1 cellular context compared by ENCODE assay signal in the genomic region with DNA sequence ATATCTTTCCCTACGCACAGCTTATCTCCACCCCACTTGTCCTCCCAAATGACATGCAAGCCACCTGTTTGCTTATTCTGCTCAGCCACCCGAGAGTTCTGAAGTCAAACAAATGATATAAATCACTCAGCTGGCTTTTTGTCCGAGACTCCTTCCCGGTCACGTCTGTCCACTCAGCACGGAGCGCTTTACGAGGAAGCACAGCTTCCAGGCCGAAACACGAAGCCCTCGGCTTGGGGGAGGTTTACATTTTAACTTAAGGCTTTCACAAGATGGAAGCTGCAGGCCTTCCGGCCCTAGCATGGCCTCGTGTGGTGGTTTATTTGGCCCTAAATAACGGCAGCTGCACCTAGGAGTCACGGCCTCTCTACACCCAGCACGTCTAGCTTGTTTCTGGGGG.
TF ChIP-seq lines count a peak whose summit lies in the region.

No MANE protein-coding gene starts in this region.

TF ChIP-seq in GM23338, 12 proteins besides CTCF, POLR2A, EP300 and RAD21:
- TF ChIP-seq, protein P1, sequence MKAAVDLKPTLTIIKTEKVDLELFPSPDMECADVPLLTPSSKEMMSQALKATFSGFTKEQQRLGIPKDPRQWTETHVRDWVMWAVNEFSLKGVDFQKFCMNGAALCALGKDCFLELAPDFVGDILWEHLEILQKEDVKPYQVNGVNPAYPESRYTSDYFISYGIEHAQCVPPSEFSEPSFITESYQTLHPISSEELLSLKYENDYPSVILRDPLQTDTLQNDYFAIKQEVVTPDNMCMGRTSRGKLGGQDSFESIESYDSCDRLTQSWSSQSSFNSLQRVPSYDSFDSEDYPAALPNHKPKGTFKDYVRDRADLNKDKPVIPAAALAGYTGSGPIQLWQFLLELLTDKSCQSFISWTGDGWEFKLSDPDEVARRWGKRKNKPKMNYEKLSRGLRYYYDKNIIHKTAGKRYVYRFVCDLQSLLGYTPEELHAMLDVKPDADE (IDR thresholded peaks at IDR 0.05): no peak
- TF ChIP-seq, protein P2, sequence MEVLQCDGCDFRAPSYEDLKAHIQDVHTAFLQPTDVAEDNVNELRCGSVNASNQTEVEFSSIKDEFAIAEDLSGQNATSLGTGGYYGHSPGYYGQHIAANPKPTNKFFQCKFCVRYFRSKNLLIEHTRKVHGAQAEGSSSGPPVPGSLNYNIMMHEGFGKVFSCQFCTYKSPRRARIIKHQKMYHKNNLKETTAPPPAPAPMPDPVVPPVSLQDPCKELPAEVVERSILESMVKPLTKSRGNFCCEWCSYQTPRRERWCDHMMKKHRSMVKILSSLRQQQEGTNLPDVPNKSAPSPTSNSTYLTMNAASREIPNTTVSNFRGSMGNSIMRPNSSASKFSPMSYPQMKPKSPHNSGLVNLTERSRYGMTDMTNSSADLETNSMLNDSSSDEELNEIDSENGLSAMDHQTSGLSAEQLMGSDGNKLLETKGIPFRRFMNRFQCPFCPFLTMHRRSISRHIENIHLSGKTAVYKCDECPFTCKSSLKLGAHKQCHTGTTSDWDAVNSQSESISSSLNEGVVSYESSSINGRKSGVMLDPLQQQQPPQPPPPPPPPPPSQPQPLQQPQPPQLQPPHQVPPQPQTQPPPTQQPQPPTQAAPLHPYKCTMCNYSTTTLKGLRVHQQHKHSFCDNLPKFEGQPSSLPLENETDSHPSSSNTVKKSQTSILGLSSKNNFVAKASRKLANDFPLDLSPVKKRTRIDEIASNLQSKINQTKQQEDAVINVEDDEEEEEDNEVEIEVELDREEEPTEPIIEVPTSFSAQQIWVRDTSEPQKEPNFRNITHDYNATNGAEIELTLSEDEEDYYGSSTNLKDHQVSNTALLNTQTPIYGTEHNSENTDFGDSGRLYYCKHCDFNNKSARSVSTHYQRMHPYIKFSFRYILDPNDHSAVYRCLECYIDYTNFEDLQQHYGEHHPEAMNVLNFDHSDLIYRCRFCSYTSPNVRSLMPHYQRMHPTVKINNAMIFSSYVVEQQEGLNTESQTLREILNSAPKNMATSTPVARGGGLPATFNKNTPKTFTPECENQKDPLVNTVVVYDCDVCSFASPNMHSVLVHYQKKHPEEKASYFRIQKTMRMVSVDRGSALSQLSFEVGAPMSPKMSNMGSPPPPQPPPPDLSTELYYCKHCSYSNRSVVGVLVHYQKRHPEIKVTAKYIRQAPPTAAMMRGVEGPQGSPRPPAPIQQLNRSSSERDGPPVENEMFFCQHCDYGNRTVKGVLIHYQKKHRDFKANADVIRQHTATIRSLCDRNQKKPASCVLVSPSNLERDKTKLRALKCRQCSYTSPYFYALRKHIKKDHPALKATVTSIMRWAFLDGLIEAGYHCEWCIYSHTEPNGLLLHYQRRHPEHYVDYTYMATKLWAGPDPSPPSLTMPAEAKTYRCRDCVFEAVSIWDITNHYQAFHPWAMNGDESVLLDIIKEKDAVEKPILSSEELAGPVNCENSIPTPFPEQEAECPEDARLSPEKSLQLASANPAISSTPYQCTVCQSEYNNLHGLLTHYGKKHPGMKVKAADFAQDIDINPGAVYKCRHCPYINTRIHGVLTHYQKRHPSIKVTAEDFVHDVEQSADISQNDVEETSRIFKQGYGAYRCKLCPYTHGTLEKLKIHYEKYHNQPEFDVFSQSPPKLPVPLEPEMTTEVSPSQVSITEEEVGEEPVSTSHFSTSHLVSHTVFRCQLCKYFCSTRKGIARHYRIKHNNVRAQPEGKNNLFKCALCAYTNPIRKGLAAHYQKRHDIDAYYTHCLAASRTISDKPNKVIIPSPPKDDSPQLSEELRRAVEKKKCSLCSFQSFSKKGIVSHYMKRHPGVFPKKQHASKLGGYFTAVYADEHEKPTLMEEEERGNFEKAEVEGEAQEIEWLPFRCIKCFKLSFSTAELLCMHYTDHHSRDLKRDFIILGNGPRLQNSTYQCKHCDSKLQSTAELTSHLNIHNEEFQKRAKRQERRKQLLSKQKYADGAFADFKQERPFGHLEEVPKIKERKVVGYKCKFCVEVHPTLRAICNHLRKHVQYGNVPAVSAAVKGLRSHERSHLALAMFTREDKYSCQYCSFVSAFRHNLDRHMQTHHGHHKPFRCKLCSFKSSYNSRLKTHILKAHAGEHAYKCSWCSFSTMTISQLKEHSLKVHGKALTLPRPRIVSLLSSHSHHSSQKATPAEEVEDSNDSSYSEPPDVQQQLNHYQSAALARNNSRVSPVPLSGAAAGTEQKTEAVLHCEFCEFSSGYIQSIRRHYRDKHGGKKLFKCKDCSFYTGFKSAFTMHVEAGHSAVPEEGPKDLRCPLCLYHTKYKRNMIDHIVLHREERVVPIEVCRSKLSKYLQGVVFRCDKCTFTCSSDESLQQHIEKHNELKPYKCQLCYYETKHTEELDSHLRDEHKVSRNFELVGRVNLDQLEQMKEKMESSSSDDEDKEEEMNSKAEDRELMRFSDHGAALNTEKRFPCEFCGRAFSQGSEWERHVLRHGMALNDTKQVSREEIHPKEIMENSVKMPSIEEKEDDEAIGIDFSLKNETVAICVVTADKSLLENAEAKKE (CRISPR knock-in tag; IDR thresholded peaks at IDR 0.05): no peak
- TF ChIP-seq POLR2AphosphoS5 (IDR thresholded peaks at IDR 0.05; ENCODE audit: low read depth) (no peak), NANOG (IDR thresholded peaks at IDR 0.05; ENCODE audit: borderline replicate concordance) (no peak), STAT1 (IDR thresholded peaks at IDR 0.05; ENCODE audit: unreplicated experiment) (no peak), REST (IDR thresholded peaks at IDR 0.05; ENCODE audit: unreplicated experiment) (no peak), JUNB (IDR thresholded peaks at IDR 0.05; ENCODE audit: unreplicated experiment) (no peak), CREB1 (CRISPR knock-in tag; IDR thresholded peaks at IDR 0.05; ENCODE audit: low read depth) (no peak)
